ENCODE assay signal across 8 cellular contexts in the genomic region with DNA sequence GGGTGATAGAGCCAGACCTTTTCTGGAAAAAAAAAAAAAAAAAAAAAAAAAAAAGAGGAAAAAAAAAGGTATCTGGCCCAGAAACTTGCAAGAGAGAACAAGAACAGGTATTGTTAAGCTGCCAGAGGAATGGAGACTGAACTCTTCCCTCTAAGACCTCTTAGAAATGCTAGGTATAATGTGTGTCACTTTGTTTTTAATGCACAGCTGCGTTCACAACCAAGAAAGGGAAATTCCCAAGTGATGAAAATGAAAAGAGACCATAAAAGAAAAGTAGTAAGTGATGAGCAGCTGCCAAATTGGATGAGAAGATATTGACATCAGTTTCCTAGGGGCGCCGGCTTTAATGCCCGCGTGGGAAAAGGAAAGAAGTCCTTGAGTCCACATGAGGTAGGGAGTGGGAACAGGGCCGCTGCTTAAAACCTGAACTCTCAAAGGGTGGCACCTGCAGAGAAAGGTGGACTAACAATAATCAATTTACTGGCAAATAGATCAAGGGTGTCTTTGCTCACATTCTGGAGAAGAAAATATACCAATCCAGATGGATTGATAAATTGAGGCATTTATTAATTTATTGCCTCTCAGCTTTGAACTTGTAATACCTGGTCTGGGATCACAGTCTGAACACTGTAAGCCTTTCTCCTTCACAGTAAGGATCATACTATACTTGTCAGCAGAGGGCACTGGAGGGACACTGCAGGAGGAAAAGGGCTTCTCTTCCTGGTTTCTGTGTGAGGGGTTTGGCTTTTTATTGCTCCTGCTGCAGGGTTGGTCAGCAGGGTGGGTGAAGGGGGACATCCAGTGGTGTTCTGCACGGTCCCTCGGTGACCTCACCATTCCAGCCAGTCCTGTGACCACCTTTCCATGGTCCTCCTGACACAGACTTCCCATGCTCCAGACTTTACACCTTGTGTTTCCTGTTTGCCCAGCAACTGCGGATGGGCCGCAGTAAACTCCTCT.
DNase-seq lines count a peak whose midpoint lies in the region; ATAC-seq, FAIRE-seq and TF ChIP-seq lines count a peak whose summit lies in the region.

No MANE protein-coding gene starts in this region.

- in situ Hi-C loops in mammary epithelial cell (cut with MboI; ENCODE audit: low sequenced_read_pairs in 2 of 2): no loop called here

- H3K4me2 ChIP-seq in Karpas-422 (ENCODE audit: low read depth, low read length, poor library complexity, severe bottlenecking) (no peak overlapping the region), mammary epithelial cell (ENCODE audit: insufficient read depth, low read depth, low read length) (no peak overlapping the region)

- H3K36me3 ChIP-seq in Karpas-422 (ENCODE audit: insufficient read depth, low read length) (no peaks in the 10 kb centered on the region), mammary epithelial cell (ENCODE audit: insufficient read depth, low read length) (no peaks in the 10 kb centered on the region)

- dilution Hi-C loops in mammary epithelial cell (cut with HindIII; ENCODE audit: low sequenced_read_pairs): no loop called here

- H3K27ac ChIP-seq in Karpas-422 (ENCODE audit: low read length) (no peak overlapping the region), RWPE1 (no peak overlapping the region), mammary epithelial cell (ENCODE audit: insufficient read depth, low read depth, low read length) (peak overlapping the region; percentile 5)

- peak; percentile 67 for TF ChIP-seq CTCF in RWPE1 (conservative IDR thresholded peaks at IDR 0.05; ENCODE audit: low read depth)
- TF ChIP-seq CTCF in mammary epithelial cell (conservative IDR thresholded peaks at IDR 0.05 in 1 of 2, IDR thresholded peaks at IDR 0.05 in 1 of 2; ENCODE audit: extremely low read depth in 1 of 2, insufficient read depth in 1 of 2, low read depth in 1 of 2, low read length in 2 of 2): peak; percentile 68 to 88

- H3K79me2 ChIP-seq in Karpas-422 (ENCODE audit: low read length) (no peaks in the 10 kb centered on the region), mammary epithelial cell (ENCODE audit: insufficient read depth, low read length) (no peaks in the 10 kb centered on the region)

- H3K9me3 ChIP-seq in Karpas-422 (ENCODE audit: low read length) (no peaks in the 10 kb centered on the region), mammary epithelial cell (replicated peaks; ENCODE audit: insufficient read depth, low read length) (peaks cover 6% of the 10 kb centered on the region)

- DNase-seq in NCI-H2107 treated with DMSO at 0.1 percent for 48 hours (lab: John Stamatoyannopoulos, UW; ENCODE audit: unreplicated experiment) (peak; percentile 77), NCI-H2107 (lab: John Stamatoyannopoulos, UW) (no peak), Karpas-422 (peak; percentile 78), RWPE1 (ENCODE audit: low spot score) (peak; percentile 37), mammary epithelial cell (peak; percentile 76), HuH-7.5 (ENCODE audit: low spot score) (no peak)
- DNase-seq in stimulated activated naive CD8-positive, alpha-beta T cell treated with anti-CD3 and anti-CD28 coated beads, Interleukin-15, Interleukin-2, amounts not matched to agents 100 U/mL and 50 U/mL, for 24 hours: peak; percentile 16

- WGBS in mammary epithelial cell (ENCODE audit: low coverage, missing lambda C conversion rate): 20% methylated on average over 9 of the region's 10 CpGs

- H2AFZ ChIP-seq in Karpas-422 (ENCODE audit: low read length) (no peak overlapping the region), mammary epithelial cell (ENCODE audit: low read depth, low read length) (peak overlapping the region; percentile 53)

- no peaks in the 10 kb centered on the region for H3K9me2 ChIP-seq in Karpas-422 (replicated peaks; ENCODE audit: insufficient read depth, low read length)

- no peak overlapping the region for H3K9ac ChIP-seq in Karpas-422 (ENCODE audit: low read length)
- H3K9ac ChIP-seq in mammary epithelial cell (ENCODE audit: insufficient read depth, low read length): no peak overlapping the region

- H3K4me1 ChIP-seq in Karpas-422 (ENCODE audit: low read length) (no peaks in the 10 kb centered on the region), mammary epithelial cell (ENCODE audit: insufficient read depth, low read length) (peaks cover 20% of the 10 kb centered on the region)

- H3K27me3 ChIP-seq in Karpas-422 (ENCODE audit: low read length) (no peaks in the 10 kb centered on the region), mammary epithelial cell (ENCODE audit: insufficient read depth, low read length) (no peaks in the 10 kb centered on the region)

- H3K4me3 ChIP-seq in Karpas-422 (ENCODE audit: low read length): no peak overlapping the region
- H3K4me3 ChIP-seq in mammary epithelial cell (replicated peaks in 1 of 3; ENCODE audit: insufficient read depth in 1 of 3, low read depth in 2 of 3, low read length in 3 of 3): no peak overlapping the region

- no TSS peak for BruUV-seq in mammary epithelial cell (replicated peaks; lab: Mats Ljungman, UMichigan)

- POLR2A ChIA-PET in RWPE1 (lab: Yijun Ruan, JAX; ENCODE audit: low non-redundant PET): interaction anchor here (0.6 kb wide), 1 partner anchor 220 kb away, joined by 5 read pairs; no protein-coding TSS in a partner anchor

- intact Hi-C loops in mammary epithelial cell (cut with micrococcal nuclease): loop anchor here (1.0 to 10.0 kb wide), 7 partner anchors 42 to 501 kb away; a partner anchor contains a TSS

- CTCF ChIA-PET in RWPE1 (lab: Yijun Ruan, JAX) (interaction anchor here (0.7 to 0.8 kb wide), 2 partner anchors 128 to 288 kb away, joined by 3 read pairs; no protein-coding TSS in a partner anchor), mammary epithelial cell (lab: Charles Lee; ENCODE audit: low non-redundant PET) (interaction anchor here (0.6 kb wide), 1 partner anchor 284 kb away, joined by 3 read pairs; no protein-coding TSS in a partner anchor)

- no peaks in the 10 kb centered on the region for H4K20me1 ChIP-seq in Karpas-422 (ENCODE audit: insufficient read depth, low read depth, low read length)
- no peaks in the 10 kb centered on the region for H4K20me1 ChIP-seq in mammary epithelial cell (ENCODE audit: insufficient read depth, low read length)

- FAIRE-seq in islet of Langerhans (lab: Jason Lieb, UNC): peak; percentile 92

- ATAC-seq in stimulated activated naive CD8-positive, alpha-beta T cell treated with anti-CD3 and anti-CD28 coated beads, Interleukin-15, Interleukin-2, amounts not matched to agents 100 U/mL and 50 U/mL, for 24 hours: peak; percentile 66

Comparison
In these comparisons a context has a peak if more than half of its experiments do, and no peak if none do; other contexts are left out.
1. DNase-seq: peak in NCI-H2107 treated with DMSO at 0.1 percent for 48 hours (single experiment), Karpas-422 (single experiment), RWPE1 (single experiment), mammary epithelial cell (single experiment) and stimulated activated naive CD8-positive, alpha-beta T cell treated with anti-CD3 and anti-CD28 coated beads, Interleukin-15, Interleukin-2, amounts not matched to agents 100 U/mL and 50 U/mL, for 24 hours (single experiment); none in NCI-H2107 (single experiment) and HuH-7.5 (single experiment).